9 cellular contexts compared by ENCODE assay signal in the genomic region with DNA sequence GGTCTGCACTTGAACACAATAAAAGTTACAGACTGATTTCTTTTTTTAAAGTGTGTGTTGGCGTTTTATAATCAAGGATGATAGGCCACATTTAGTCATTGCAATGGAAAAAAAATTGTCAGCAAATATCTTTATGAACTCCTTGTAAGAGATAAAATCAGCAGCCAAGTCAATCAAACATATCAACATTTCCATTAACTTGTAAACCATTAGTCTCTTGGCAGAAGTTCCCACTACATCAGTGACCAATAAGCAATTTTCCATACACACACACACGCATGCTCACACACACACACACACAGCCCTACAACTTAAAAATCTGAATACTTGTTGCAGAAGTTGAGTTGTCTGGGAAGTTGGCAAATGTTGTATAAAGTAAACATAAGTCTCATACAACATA.
"Had no signal": no experiment of that assay in that cellular context is flagged by ENCODE, and none has a peak within 500 bp of the region (broad histone marks: within the 10 kb centered on the region; RNA-seq: fewer than 3 reads in every experiment).

No MANE protein-coding gene starts in this region.

- H3K27ac Mint-ChIP-seq: HFFc6, IgD-negative memory B cell had no signal

- H3K9me3 Mint-ChIP-seq: HFFc6, IgD-negative memory B cell had no signal

- DNase-seq: GM23248, GOT3, H7, HFFc6, KBM-7 had no signal

- FAIRE-seq: HepG2 had no signal

- H3K27me3 Mint-ChIP-seq: IgD-negative memory B cell had no signal

- H3K27ac ChIP-seq: GM23248, HL-60 had no signal

- H3K36me3 Mint-ChIP-seq: IgD-negative memory B cell had no signal

- ATAC-seq: HCT116, HepG2 had no signal

- H3K4me1 Mint-ChIP-seq: IgD-negative memory B cell had no signal

- H3K4me3 Mint-ChIP-seq: HFFc6, IgD-negative memory B cell had no signal
